8 cellular contexts compared by ENCODE assay signal in genomic region chr10:94320285-94320914, GRCh38. TPM values are rescaled to one million over a fixed set of nuclear protein-coding genes. Genes with fewer than 3 reads are reported as not detected.
DNase-seq lines count a peak whose midpoint lies in the region; ATAC-seq, FAIRE-seq and TF ChIP-seq lines count a peak whose summit lies in the region.

No MANE protein-coding gene starts in this region.

- H3K36me3 Mint-ChIP-seq in activated CD8-positive, alpha-beta memory T cell treated with anti-CD3 and anti-CD28 coated beads, Interleukin-2, amount 10 ng/mL, durations not matched to agents 7 days and 5 days, result peaks cover 2% of the 10 kb centered on the region

- no peak overlapping the region for H3K9ac ChIP-seq in endothelial cell of umbilical vein (replicated peaks; ENCODE audit: extremely low read depth, insufficient read depth, low read length)

- H3K27me3 ChIP-seq in endothelial cell of umbilical vein (ENCODE audit: control insufficient read depth in 2 of 2, insufficient read depth in 2 of 2, low read length in 2 of 2), result no peaks in the 10 kb centered on the region

- DNase-seq in DMS153 treated with DMSO at 0.1 percent for 48 hours (lab: John Stamatoyannopoulos, UW; ENCODE audit: unreplicated experiment) (peak; percentile 15), NOMO-1 treated with DMSO at 0.1 percent for 48 hours (lab: John Stamatoyannopoulos, UW; ENCODE audit: unreplicated experiment) (peak; percentile 37), endothelial cell of umbilical vein (ENCODE audit: low read depth, low spot score) (peak; percentile 75), mucosa of gallbladder (ENCODE audit: low spot score) (peak; percentile 69)
- DNase-seq in activated CD8-positive, alpha-beta memory T cell treated with anti-CD3 and anti-CD28 coated beads, Interleukin-2, amount 10 ng/mL, durations not matched to agents 7 days and 5 days, result peak; percentile 66
- peak; percentile 46 for DNase-seq in stimulated activated CD8-positive, alpha-beta memory T cell treated with anti-CD3 and anti-CD28 coated beads, Interleukin-7, amount 100 ng/mL, for 24 hours (ENCODE audit: low read depth)

- no TSS peak for BruUV-seq in endothelial cell of umbilical vein (replicated peaks; lab: Mats Ljungman, UMichigan)

- H3K79me2 ChIP-seq in endothelial cell of umbilical vein (ENCODE audit: control insufficient read depth, insufficient read depth, low read length), result no peaks in the 10 kb centered on the region

- H3K27me3 Mint-ChIP-seq in activated CD8-positive, alpha-beta memory T cell treated with anti-CD3 and anti-CD28 coated beads, Interleukin-2, amount 10 ng/mL, durations not matched to agents 7 days and 5 days, result no peaks in the 10 kb centered on the region

- no peak overlapping the region for H3K27ac Mint-ChIP-seq in activated CD8-positive, alpha-beta memory T cell treated with anti-CD3 and anti-CD28 coated beads, Interleukin-2, amount 10 ng/mL, durations not matched to agents 7 days and 5 days

- POLR2A ChIA-PET in endothelial cell of umbilical vein (lab: Charles Lee), result no interaction called here

- dilution Hi-C loops in endothelial cell of umbilical vein (cut with MboI; ENCODE audit: extremely low pct_ligation_motif_present, low sequenced_read_pairs), result no loop called here

- peaks cover 2% of the 10 kb centered on the region for H3K4me1 Mint-ChIP-seq in activated CD8-positive, alpha-beta memory T cell treated with anti-CD3 and anti-CD28 coated beads, Interleukin-2, amount 10 ng/mL, durations not matched to agents 7 days and 5 days

- no peak for TF ChIP-seq POLR2A in endothelial cell of umbilical vein (IDR thresholded peaks at IDR 0.05; ENCODE audit: low read depth, low read length)

- intact Hi-C loops in endothelial cell of umbilical vein (cut with micrococcal nuclease), result loop anchor here (1.0 kb wide), 3 partner anchors 40 to 499 kb away; no protein-coding TSS in a partner anchor

- FAIRE-seq in endothelial cell of umbilical vein (lab: Jason Lieb, UNC), result peak; percentile 74

- peak; percentile 61 to 76 for TF ChIP-seq CTCF in endothelial cell of umbilical vein (IDR thresholded peaks at IDR 0.05; ENCODE audit: extremely low read depth in 1 of 2, insufficient read depth in 1 of 2, low read depth in 1 of 2, low read length in 2 of 2)

- ATAC-seq in HG03280 (IDR thresholded peaks at IDR 0.05; ENCODE audit: unreplicated experiment) (peak; percentile 54), GM18873 (IDR thresholded peaks at IDR 0.05; ENCODE audit: low FRiP score, unreplicated experiment) (no peak)
- ATAC-seq in activated CD8-positive, alpha-beta memory T cell treated with anti-CD3 and anti-CD28 coated beads, Interleukin-2, amount 10 ng/mL, durations not matched to agents 7 days and 5 days, result peak; percentile 45

- no peak overlapping the region for H3K4me3 ChIP-seq in endothelial cell of umbilical vein (replicated peaks in 1 of 3; ENCODE audit: insufficient read depth in 1 of 3, low read depth in 1 of 3, low read length in 3 of 3)

- peaks cover 0 to 2% of the 10 kb centered on the region in 2 experiments for H3K36me3 ChIP-seq in endothelial cell of umbilical vein (ENCODE audit: control insufficient read depth in 2 of 2, extremely low read depth in 1 of 2, insufficient read depth in 2 of 2, low read length in 2 of 2)

- no peaks in the 10 kb centered on the region for H3K9me1 ChIP-seq in endothelial cell of umbilical vein (replicated peaks; ENCODE audit: control insufficient read depth, extremely low read depth, insufficient read depth, low read length)

- CTCF ChIA-PET in activated CD8-positive, alpha-beta memory T cell treated with anti-CD3 and anti-CD28 coated beads, Interleukin-2, amount 10 ng/mL, durations not matched to agents 7 days and 5 days (lab: Charles Lee), result interaction anchor here (0.6 to 4.9 kb wide), 34 partner anchors 9 to 575 kb away, joined by 3 to 29 read pairs (median 5); partner anchors contain the start of gene NOC3L
- CTCF ChIA-PET in endothelial cell of umbilical vein (lab: Charles Lee), result interaction anchor here (0.6 to 7.0 kb wide), 53 partner anchors 9 to 631 kb away, joined by 3 to 157 read pairs (median 6); partner anchors contain the start of genes FRA10AC1 and TBC1D12

- H3K9me3 ChIP-seq in endothelial cell of umbilical vein (replicated peaks; ENCODE audit: control insufficient read depth, insufficient read depth, low read length), result no peaks in the 10 kb centered on the region

- no peaks in the 10 kb centered on the region for H4K20me1 ChIP-seq in endothelial cell of umbilical vein (replicated peaks; ENCODE audit: control insufficient read depth, extremely low read depth, insufficient read depth, low read length)

- H3K4me1 ChIP-seq in endothelial cell of umbilical vein (ENCODE audit: control insufficient read depth, extremely low read depth, insufficient read depth, low read length), result no peaks in the 10 kb centered on the region

- H3K4me3 Mint-ChIP-seq in activated CD8-positive, alpha-beta memory T cell treated with anti-CD3 and anti-CD28 coated beads, Interleukin-2, amount 10 ng/mL, durations not matched to agents 7 days and 5 days, result no peak overlapping the region

- H2AFZ ChIP-seq in endothelial cell of umbilical vein (ENCODE audit: low read depth, low read length), result no peak overlapping the region

- H3K4me2 ChIP-seq in endothelial cell of umbilical vein (ENCODE audit: insufficient read depth, low read length), result no peak overlapping the region

- no peak overlapping the region for H3K27ac ChIP-seq in endothelial cell of umbilical vein (ENCODE audit: insufficient read depth, low read depth, low read length)

- H3K9me3 Mint-ChIP-seq in activated CD8-positive, alpha-beta memory T cell treated with anti-CD3 and anti-CD28 coated beads, Interleukin-2, amount 10 ng/mL, durations not matched to agents 7 days and 5 days (ENCODE audit: low read depth), result no peaks in the 10 kb centered on the region

TF ChIP-seq in endothelial cell of umbilical vein, 7 proteins besides CTCF, POLR2A, EP300 and RAD21:
- no peak for TF ChIP-seq JUN (IDR thresholded peaks at IDR 0.05; ENCODE audit: borderline replicate concordance, insufficient read depth, insufficient read length, low read depth)
- TF ChIP-seq GATA2 (IDR thresholded peaks at IDR 0.05; ENCODE audit: insufficient read depth, insufficient read length, low read depth, low read length), result no peak
- no peak for TF ChIP-seq MYC (IDR thresholded peaks at IDR 0.05; ENCODE audit: low read depth, low read length)
- no peak for TF ChIP-seq EZH2 (IDR thresholded peaks at IDR 0.05; ENCODE audit: borderline replicate concordance, low read depth, low read length, severe bottlenecking)
- no peak for TF ChIP-seq POLR2AphosphoS5 (IDR thresholded peaks at IDR 0.05; ENCODE audit: insufficient read depth, low read depth, low read length)

RNA-seq across cellular contexts. Expression of gene NOC3L, which starts 42.3 kb away (rescaled TPM):
- 10 to 100 TPM; 25.6 to 31.4 TPM for total RNA-seq in activated CD8-positive, alpha-beta memory T cell treated with anti-CD3 and anti-CD28 coated beads, Interleukin-2, amount 10 ng/mL, durations not matched to agents 7 days and 5 days
- 19.8 and 20.5 TPM in 2 replicates for total RNA-seq in endothelial cell of umbilical vein
- polyA plus RNA-seq in endothelial cell of umbilical vein, result 3.4 and 4.3 TPM in 2 replicates
- polyA plus RNA-seq in endothelial cell of umbilical vein (2011; cell fraction: cytosol; rRNA removed), result 4.7 and 5.0 TPM in 2 replicates
- polyA plus RNA-seq in endothelial cell of umbilical vein (2011; cell fraction: nucleus; rRNA removed), result 14.8 and 22.7 TPM in 2 replicates
- 15.5 and 24.1 TPM in 2 replicates for polyA plus RNA-seq in endothelial cell of umbilical vein (2012)
- polyA minus RNA-seq in endothelial cell of umbilical vein, result 7.5 and 8.1 TPM in 2 replicates
- polyA minus RNA-seq in endothelial cell of umbilical vein (2011; cell fraction: cytosol; rRNA and poly(A)+ RNA removed), result 13.7 TPM
- 10.4 and 15.7 TPM in 2 replicates for polyA minus RNA-seq in endothelial cell of umbilical vein (2011; cell fraction: nucleus; rRNA and poly(A)+ RNA removed)
- 8.1 TPM for total RNA-seq in mucosa of gallbladder

Comparison
In these comparisons a context has a peak if more than half of its experiments do, and no peak if none do; other contexts are left out.
1. DNase-seq: peak in every context shown above with its lines; median percentile 75 in endothelial cell of umbilical vein; 69 in mucosa of gallbladder; 66 in activated CD8-positive, alpha-beta memory T cell treated with anti-CD3 and anti-CD28 coated beads, Interleukin-2, amount 10 ng/mL, durations not matched to agents 7 days and 5 days; 46 in stimulated activated CD8-positive, alpha-beta memory T cell treated with anti-CD3 and anti-CD28 coated beads, Interleukin-7, amount 100 ng/mL, for 24 hours; 37 in NOMO-1 treated with DMSO at 0.1 percent for 48 hours; 15 in DMS153 treated with DMSO at 0.1 percent for 48 hours.